In the genomic region with DNA sequence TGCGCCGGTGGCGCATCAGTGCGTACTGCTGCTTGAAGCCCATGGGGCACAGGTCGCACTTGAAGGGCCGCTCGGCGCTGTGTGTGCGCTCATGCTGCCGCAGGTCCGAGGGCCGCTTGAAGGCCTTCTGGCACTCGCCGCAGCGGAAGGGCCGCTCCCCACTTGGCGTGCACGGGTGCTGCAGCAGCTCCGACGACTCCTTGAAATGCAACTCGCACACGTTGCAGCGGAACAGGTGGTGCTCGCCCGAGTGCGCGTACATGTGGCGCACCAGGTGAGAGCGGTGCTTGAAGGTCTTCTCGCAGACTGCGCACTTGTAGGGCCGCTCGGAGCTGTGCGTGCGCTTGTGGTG, we compare ENCODE assay signal across 18 cellular contexts. TPM values are rescaled to one million over a fixed set of nuclear protein-coding genes. Genes with fewer than 3 reads are reported as not detected.
"Had no signal": no experiment of that assay in that cellular context is flagged by ENCODE, and none has a peak within 500 bp of the region (broad histone marks: within the 10 kb centered on the region; RNA-seq: fewer than 3 reads in every experiment).

No MANE protein-coding gene starts in this region.

- DNase-seq: activated CD4-positive, alpha-beta T cell treated with anti-CD3 and anti-CD28 coated beads, Interleukin-2, amount 50 U/mL, for 1 hour; activated CD4-positive, CD25-positive, alpha-beta regulatory T cell; activated CD8-positive, alpha-beta memory T cell treated with anti-CD3 and anti-CD28 coated beads for 24 hours; activated naive CD4-positive, alpha-beta T cell treated with anti-CD3 and anti-CD28 coated beads for 36 hours; amniotic stem cell; caudate nucleus; effector memory CD4-positive, alpha-beta T cell; foreskin keratinocyte; midbrain; nucleus accumbens; stimulated activated CD4-positive, alpha-beta T cell treated with anti-CD3 and anti-CD28 coated beads, Interleukin-2, amount 100 ng/mL, for 48 hours; stimulated activated naive B cell treated with anti-CD40 and anti-IgM and Interleukin-4, amounts not matched to agents 10 μg/mL and 1 μg/mL and 100 μg/mL, for 72 hours had no signal

- H3K4me3 Mint-ChIP-seq: activated naive CD4-positive, alpha-beta T cell treated with anti-CD3 and anti-CD28 coated beads for 36 hours; activated T-helper 1 cell treated with anti-CD3 and anti-CD28 coated beads, Interleukin-12 subunit alpha, Interleukin-12 subunit beta, Interleukin-2, Interleukin-4 antibody, amounts not matched to agents 30 ng/mL and 10 ng/mL and 1 ng/mL, durations not matched to agents 14 hours and 24 hours and 36 hours; stimulated activated naive B cell treated with anti-CD40 and anti-IgM and Interleukin-4, amounts not matched to agents 10 μg/mL and 1 μg/mL and 100 μg/mL, for 72 hours had no signal

- H3K27ac Mint-ChIP-seq: activated naive CD4-positive, alpha-beta T cell treated with anti-CD3 and anti-CD28 coated beads for 36 hours; activated T-helper 1 cell treated with anti-CD3 and anti-CD28 coated beads, Interleukin-12 subunit alpha, Interleukin-12 subunit beta, Interleukin-2, Interleukin-4 antibody, amounts not matched to agents 30 ng/mL and 10 ng/mL and 1 ng/mL, durations not matched to agents 14 hours and 24 hours and 36 hours; stimulated activated naive B cell treated with anti-CD40 and anti-IgM and Interleukin-4, amounts not matched to agents 10 μg/mL and 1 μg/mL and 100 μg/mL, for 72 hours had no signal

- H3K9me3 Mint-ChIP-seq: activated naive CD4-positive, alpha-beta T cell treated with anti-CD3 and anti-CD28 coated beads for 36 hours; activated T-helper 1 cell treated with anti-CD3 and anti-CD28 coated beads, Interleukin-12 subunit alpha, Interleukin-12 subunit beta, Interleukin-2, Interleukin-4 antibody, amounts not matched to agents 30 ng/mL and 10 ng/mL and 1 ng/mL, durations not matched to agents 14 hours and 24 hours and 36 hours; stimulated activated naive B cell treated with anti-CD40 and anti-IgM and Interleukin-4, amounts not matched to agents 10 μg/mL and 1 μg/mL and 100 μg/mL, for 72 hours had no signal

- H3K27me3 Mint-ChIP-seq: stimulated activated naive B cell treated with anti-CD40 and anti-IgM and Interleukin-4, amounts not matched to agents 10 μg/mL and 1 μg/mL and 100 μg/mL, for 72 hours had no signal

- ATAC-seq: foreskin keratinocyte; stimulated activated naive B cell treated with anti-CD40 and anti-IgM and Interleukin-4, amounts not matched to agents 10 μg/mL and 1 μg/mL and 100 μg/mL, for 72 hours had no signal

RNA-seq across cellular contexts. Expression of gene CNGB1, which starts 26.2 kb away (rescaled TPM):
- total RNA-seq: activated naive CD4-positive, alpha-beta T cell treated with anti-CD3 and anti-CD28 coated beads for 36 hours; activated T-helper 1 cell treated with anti-CD3 and anti-CD28 coated beads, Interleukin-12 subunit alpha, Interleukin-12 subunit beta, Interleukin-2, Interleukin-4 antibody, amounts not matched to agents 30 ng/mL and 10 ng/mL and 1 ng/mL, durations not matched to agents 14 hours and 24 hours and 36 hours; lower leg skin; myocyte; posterior vena cava; T-helper 2 cell treated with Interferon-gamma antibody and Interleukin-4, amounts not matched to agents 100 ng/mL and 5 ng/mL, for 36 hours; tibial nerve had no signal
